Comparison of ENCODE assay signal across 18 cellular contexts in the genomic region with DNA sequence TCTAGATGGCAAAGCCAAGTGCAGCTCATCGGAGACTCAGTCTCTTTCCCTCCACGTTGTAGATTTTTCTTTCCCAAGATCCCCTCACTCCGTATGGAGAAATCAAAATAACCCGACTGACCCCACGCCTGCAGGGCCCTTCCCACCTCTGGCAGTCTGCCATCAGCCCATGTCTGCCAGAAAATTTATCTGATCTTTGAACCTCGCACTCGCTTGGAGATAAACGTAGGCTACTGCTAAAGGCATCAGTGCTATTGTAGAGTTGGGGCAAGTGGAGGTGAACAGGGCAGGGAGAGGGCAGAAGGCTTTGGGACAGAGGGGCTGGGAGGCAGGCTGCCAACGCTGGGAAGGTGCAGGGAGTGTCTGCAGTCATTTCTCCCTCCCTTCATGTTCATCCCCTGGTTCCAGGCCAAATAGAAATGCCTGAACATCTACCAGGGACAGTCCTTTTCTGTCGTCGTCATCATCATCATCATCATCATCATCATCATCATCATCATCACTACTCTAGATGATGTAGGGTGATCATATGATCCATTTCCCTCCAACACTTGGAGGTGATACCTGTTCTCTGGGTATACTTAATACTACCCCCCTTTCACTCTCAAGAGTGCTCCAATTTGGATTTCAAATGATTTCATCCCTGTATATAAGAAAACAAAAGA.
DNase-seq lines count a peak whose midpoint lies in the region; ATAC-seq and TF ChIP-seq lines count a peak whose summit lies in the region.
"Had no signal": no experiment of that assay in that cellular context is flagged by ENCODE, and none has a peak within 500 bp of the region (broad histone marks: within the 10 kb centered on the region; RNA-seq: fewer than 3 reads in every experiment).

No MANE protein-coding gene starts in this region.

- H3K9me3 ChIP-seq in SK-N-SH, result no peaks in the 10 kb centered on the region
- no peaks in the 10 kb centered on the region for H3K9me3 ChIP-seq in sigmoid colon

- H3K27ac ChIP-seq in SK-N-SH (ENCODE audit: low read depth in 2 of 2, low read length in 1 of 2) (no peak overlapping the region), sigmoid colon (no peak overlapping the region)
- H3K27ac ChIP-seq: SK-N-MC had no signal

- WGBS in SK-N-SH (ENCODE audit: low lambda C conversion rate), result 24% methylated on average over 11 of the region's 11 CpGs
- 22 to 57% methylated on average over 11 of the region's 11 CpGs for WGBS in sigmoid colon, 2 donors

- no peak overlapping the region for H3K9ac ChIP-seq in SK-N-SH

- TF ChIP-seq EP300 in SK-N-SH (IDR thresholded peaks at IDR 0.05; ENCODE audit: borderline replicate concordance in 1 of 2, low read depth in 1 of 2, low read length in 1 of 2), result no peak
- no peak for TF ChIP-seq EP300 in sigmoid colon (IDR thresholded peaks at IDR 0.05)

- DNase-seq in HuH-7 (ENCODE audit: low spot score), result peak; percentile 76
- peak; percentile 75 for DNase-seq in SK-N-SH
- DNase-seq in left lobe of liver (ENCODE audit: low spot score), result peak; percentile 70
- DNase-seq in sigmoid colon, result peak; percentile 62
- DNase-seq in inferior parietal cortex (ENCODE audit: extremely low spot score), result no peak
- DNase-seq in stimulated activated CD4-positive, alpha-beta T cell treated with anti-CD3 and anti-CD28 coated beads, Interleukin-4, amount 100 ng/mL, for 24 hours, result no peak
- no peak for DNase-seq in effector CD8-positive, alpha-beta T cell (lab: John Stamatoyannopoulos, UW)
- DNase-seq: COR-L47, DMS 273 treated with DMSO at 0.1 percent for 48 hours, DND-41, H7, KBM-7, NCI-H1694 treated with DMSO at 0.1 percent for 48 hours, NCI-H524, NCI-H82, OCI-M1, SHP77 had no signal

- no peak for TF ChIP-seq POLR2A in sigmoid colon (IDR thresholded peaks at IDR 0.05)

- intact Hi-C loops in sigmoid colon (cut with DNase I), result no loop called here

- no peak overlapping the region for H2AFZ ChIP-seq in SK-N-SH (ENCODE audit: low read depth)

- no peaks in the 10 kb centered on the region for H3K27me3 ChIP-seq in SK-N-SH (ENCODE audit: insufficient read depth)
- no peaks in the 10 kb centered on the region for H3K27me3 ChIP-seq in sigmoid colon

- H4K20me1 ChIP-seq in SK-N-SH (ENCODE audit: insufficient read depth), result no peaks in the 10 kb centered on the region

- H3K4me3 ChIP-seq in SK-N-SH (ENCODE audit: low read depth in 2 of 2, low read length in 1 of 2), result no peak overlapping the region
- no peak overlapping the region for H3K4me3 ChIP-seq in sigmoid colon
- H3K4me3 ChIP-seq: SK-N-MC had no signal

- TF ChIP-seq CTCF in SK-N-SH (IDR thresholded peaks at IDR 0.05) (no peak), sigmoid colon (IDR thresholded peaks at IDR 0.05) (no peak)

- POLR2A ChIA-PET in SK-N-SH (lab: Yijun Ruan, JAX), result interaction anchor here (0.6 kb wide), 1 partner anchor 9 kb away, joined by 3 read pairs; no protein-coding TSS in a partner anchor

- ATAC-seq in left lobe of liver, result peak; percentile 67

- H3F3A ChIP-seq in SK-N-SH (replicated peaks; ENCODE audit: insufficient read depth), result no peaks in the 10 kb centered on the region

- CTCF ChIA-PET in SK-N-SH (lab: Yijun Ruan, JAX), result interaction anchor here (1.0 to 1.2 kb wide), 2 partner anchors 17 to 166 kb away, joined by 3 to 4 read pairs; no protein-coding TSS in a partner anchor

- no peak overlapping the region for H3K4me2 ChIP-seq in SK-N-SH

- no peak for TF ChIP-seq RAD21 in SK-N-SH (IDR thresholded peaks at IDR 0.05; ENCODE audit: low read length)

- H3K4me1 ChIP-seq in SK-N-SH (ENCODE audit: control insufficient read depth in 1 of 2, insufficient read depth in 2 of 2, low read depth in 1 of 2, low read length in 1 of 2) (peaks cover 0 to 18% of the 10 kb centered on the region in 2 experiments; a peak in 2 of 4 replicates), sigmoid colon (peaks cover 0 to under 1% (median 0%) of the 10 kb centered on the region in 4 donors)

- H3K9me2 ChIP-seq in SK-N-SH, result no peaks in the 10 kb centered on the region

- no peaks in the 10 kb centered on the region for H3K79me2 ChIP-seq in SK-N-SH (ENCODE audit: insufficient read depth)

- H3K36me3 ChIP-seq in SK-N-SH (replicated peaks in 1 of 2; ENCODE audit: control insufficient read depth in 1 of 2, insufficient read depth in 2 of 2, low read length in 1 of 2) (no peaks in the 10 kb centered on the region), sigmoid colon (no peaks in the 10 kb centered on the region)

TF ChIP-seq in SK-N-SH, 30 proteins besides CTCF, POLR2A, EP300 and RAD21:
- TF ChIP-seq RCOR1 (IDR thresholded peaks at IDR 0.05; ENCODE audit: low read length), result peak; percentile 40; the same call in 1 of the 2 replicates
- peak; percentile 92 for TF ChIP-seq GATA2 (CRISPR knock-in tag; IDR thresholded peaks at IDR 0.05)
- no peak for TF ChIP-seq SIN3A (IDR thresholded peaks at IDR 0.05; ENCODE audit: borderline replicate concordance, low read depth, low read length)
- peak; percentile 40; the same call in 1 of the 2 replicates for TF ChIP-seq FOXJ3 (CRISPR knock-in tag; IDR thresholded peaks at IDR 0.05)
- TF ChIP-seq POLR2AphosphoS5 (IDR thresholded peaks at IDR 0.05; ENCODE audit: low read depth, low read length), result no peak

Comparison
In these comparisons a context has a peak if more than half of its experiments do, and no peak if none do; other contexts are left out.
1. DNase-seq: peak in HuH-7 (single experiment), SK-N-SH (single experiment), left lobe of liver (single experiment) and sigmoid colon (single experiment); none in inferior parietal cortex (single experiment), stimulated activated CD4-positive, alpha-beta T cell treated with anti-CD3 and anti-CD28 coated beads, Interleukin-4, amount 100 ng/mL, for 24 hours (single experiment) and effector CD8-positive, alpha-beta T cell (single experiment).